Comparison of ENCODE assay signal across 23 cellular contexts in genomic region chr5:58961631-58962280, GRCh38.
DNase-seq lines count a peak whose midpoint lies in the region; ATAC-seq, FAIRE-seq and TF ChIP-seq lines count a peak whose summit lies in the region.
"Had no signal": no experiment of that assay in that cellular context is flagged by ENCODE, and none has a peak within 500 bp of the region (broad histone marks: within the 10 kb centered on the region; RNA-seq: fewer than 3 reads in every experiment).

No MANE protein-coding gene starts in this region.

- CTCF ChIA-PET in A549 (lab: Yijun Ruan, JAX) = interaction anchor here (1.4 kb wide), 1 partner anchor 59 kb away, joined by 6 read pairs; no protein-coding TSS in a partner anchor

- POLR2A ChIA-PET in A549 (lab: Yijun Ruan, JAX) = no interaction called here

- no peak for DNase-seq in A549 (ENCODE audit: low read depth in 1 of 2, low spot score in 1 of 2)
- DNase-seq in ovary = no peak
- DNase-seq in NCI-H1048 (lab: John Stamatoyannopoulos, UW) = no peak
- DNase-seq in GOT3 (lab: John Stamatoyannopoulos, UW) = no peak
- DNase-seq in Right ventricle myocardium inferior (ENCODE audit: missing footprints) = no peak
- DNase-seq: 8988T; activated CD4-positive, CD25-positive, alpha-beta regulatory T cell; activated gamma-delta T cell; cerebellar nuclear complex; DND-41; foreskin fibroblast; KG1; left cardiac atrium; mucosa of descending colon; NCI-H1092 treated with DMSO at 0.1 percent for 48 hours; nucleus accumbens; RPMI8226; T-helper 1 cell had no signal

- peak overlapping the region; percentile 81 to 85 for H3K27ac ChIP-seq in A549
- no peak overlapping the region for H3K27ac ChIP-seq in ovary
- H3K27ac ChIP-seq: tibial nerve had no signal

- H3K36me3 ChIP-seq in ovary = no peaks in the 10 kb centered on the region
- H3K36me3 ChIP-seq: tibial nerve had no signal

- FAIRE-seq in A549 (lab: Jason Lieb, UNC) = no peak
- FAIRE-seq: endometrium had no signal

- H3K9me3 ChIP-seq in A549 (peaks cover 8% of the 10 kb centered on the region; the same call in 1 of the 3 replicates), ovary (no peaks in the 10 kb centered on the region)
- H3K9me3 ChIP-seq: mucosa of descending colon, tibial nerve had no signal

- intact Hi-C loops in ovary (cut with DNase I) (no loop called here), Right ventricle myocardium inferior (cut with DNase I) (no loop called here)

- TF ChIP-seq CTCF in A549 (IDR thresholded peaks at IDR 0.05) = no peak
- no peak for TF ChIP-seq CTCF in ovary (IDR thresholded peaks at IDR 0.05)

- no peak for ATAC-seq in A549
- peak; percentile 58 for ATAC-seq in GM18873 (IDR thresholded peaks at IDR 0.05; ENCODE audit: low FRiP score, unreplicated experiment)
- ATAC-seq in GM21619 (IDR thresholded peaks at IDR 0.05; ENCODE audit: unreplicated experiment) = peak; percentile 69
- peak; percentile 82 for ATAC-seq in HG03159 (IDR thresholded peaks at IDR 0.05; ENCODE audit: unreplicated experiment)
- ATAC-seq in Right ventricle myocardium inferior = no peak
- ATAC-seq: left cardiac atrium, mucosa of descending colon had no signal

- H3K4me3 ChIP-seq in A549 = no peak overlapping the region
- H3K4me3 ChIP-seq in ovary = no peak overlapping the region
- H3K4me3 ChIP-seq: mucosa of descending colon, tibial nerve had no signal

- WGBS in A549 (ENCODE audit: missing lambda C conversion rate) = 91% methylated on average over 3 of the region's 3 CpGs
- WGBS in ovary, 3 donors = 67 to 77% (median 72%) methylated on average over 3 of the region's 3 CpGs

- no peak for TF ChIP-seq RAD21 in A549 (conservative IDR thresholded peaks at IDR 0.05 in 1 of 2, IDR thresholded peaks at IDR 0.05 in 1 of 2)

- no peaks in the 10 kb centered on the region for H3K27me3 ChIP-seq in ovary
- H3K27me3 ChIP-seq: tibial nerve had no signal

- TF ChIP-seq EP300 in A549 (IDR thresholded peaks at IDR 0.05) = no peak
- TF ChIP-seq EP300 in ovary (IDR thresholded peaks at IDR 0.05) = no peak

- no peak overlapping the region for H3K4me2 ChIP-seq in A549

- H3K4me1 ChIP-seq in A549 (peaks cover 54% of the 10 kb centered on the region), ovary (ENCODE audit: insufficient read depth) (no peaks in the 10 kb centered on the region)
- H3K4me1 ChIP-seq: tibial nerve had no signal

- TF ChIP-seq POLR2A in A549 (IDR thresholded peaks at IDR 0.05; ENCODE audit: low read length) = no peak
- TF ChIP-seq POLR2A in ovary (IDR thresholded peaks at IDR 0.05) = no peak

TF ChIP-seq in A549, 52 proteins besides CTCF, POLR2A, EP300 and RAD21:
- TF ChIP-seq ATOH8 (CRISPR knock-in tag; IDR thresholded peaks at IDR 0.05; ENCODE audit: low read depth) (no peak), MAX (IDR thresholded peaks at IDR 0.05) (no peak), SREBF2 (IDR thresholded peaks at IDR 0.05) (no peak), TFCP2L1 (CRISPR knock-in tag; IDR thresholded peaks at IDR 0.05) (no peak)

Comparison
In these comparisons a context has a peak if more than half of its experiments do, and no peak if none do; other contexts are left out.
1. ATAC-seq: peak in GM18873 (single experiment), GM21619 (single experiment) and HG03159 (single experiment); none in A549 (0 of 2) and Right ventricle myocardium inferior (single experiment).
2. H3K27ac ChIP-seq: peak in A549 (2 of 2); none in ovary (0 of 2).